8 cellular contexts compared by ENCODE assay signal in genomic region chr10:3805227-3805790, GRCh38. TPM values are rescaled to one million over a fixed set of nuclear protein-coding genes. Genes with fewer than 3 reads are reported as not detected.
DNase-seq lines count a peak whose midpoint lies in the region; ATAC-seq and TF ChIP-seq lines count a peak whose summit lies in the region.

No MANE protein-coding gene starts in this region.

- POLR2A ChIA-PET in naive thymus-derived CD4-positive, alpha-beta T cell (lab: Charles Lee) = interaction anchor here (0.5 to 17.5 kb wide), 14 partner anchors 10 to 424 kb away, joined by 3 to 401 read pairs (median 5); partner anchors contain the start of gene KLF6

- no peak for TF ChIP-seq POLR2A in heart left ventricle (IDR thresholded peaks at IDR 0.05)

- 30 to 49% (median 35%) methylated on average over 6 of the region's 6 CpGs for WGBS in heart left ventricle, 4 donors

- H3K4me3 Mint-ChIP-seq in naive thymus-derived CD4-positive, alpha-beta T cell = peak overlapping the region; percentile 50 to 86 (median 70)

- intact Hi-C loops in heart left ventricle (cut with DNase I) = loop anchor here in 5 of 10 donors (2.0 to 10.0 kb wide), 6 partner anchors 19 to 859 kb away; partner anchors contain the start of gene KLF6 (in 2 of the 5)
- intact Hi-C loops in cardiac septum (cut with DNase I) = loop anchor here (5.0 kb wide), 1 partner anchor 437 kb away; no protein-coding TSS in a partner anchor
- intact Hi-C loops in colonic mucosa (cut with DNase I) = no loop called here
- intact Hi-C loops in naive thymus-derived CD4-positive, alpha-beta T cell (cut with micrococcal nuclease) = loop anchor here (1.0 to 2.0 kb wide), 14 partner anchors 20 to 845 kb away; partner anchors contain the start of gene KLF6 (in 1 of the 2)

- H3K9ac ChIP-seq in colonic mucosa (ENCODE audit: low read depth in 2 of 2, low read length in 2 of 2) = peak overlapping the region in 1 of 2 donors; percentile 61

- no peaks in the 10 kb centered on the region for H3K9me3 ChIP-seq in heart left ventricle
- no peaks in the 10 kb centered on the region for H3K9me3 ChIP-seq in colonic mucosa
- H3K9me3 ChIP-seq in naive thymus-derived CD4-positive, alpha-beta T cell (ENCODE audit: control insufficient read depth in 2 of 3, low read length in 3 of 3) = no peaks in the 10 kb centered on the region

- ATAC-seq in heart left ventricle (peak in 1 of 4 donors; percentile 35), HG03378 (IDR thresholded peaks at IDR 0.05; ENCODE audit: unreplicated experiment) (peak; percentile 58)
- peak; percentile 83 for ATAC-seq in naive thymus-derived CD4-positive, alpha-beta T cell

- no peak for TF ChIP-seq CTCF in heart left ventricle (IDR thresholded peaks at IDR 0.05)
- no peak for TF ChIP-seq CTCF in colonic mucosa (IDR thresholded peaks at IDR 0.05)

- no peaks in the 10 kb centered on the region for H3K27me3 ChIP-seq in heart left ventricle
- H3K27me3 ChIP-seq in colonic mucosa = no peaks in the 10 kb centered on the region
- H3K27me3 ChIP-seq in naive thymus-derived CD4-positive, alpha-beta T cell (ENCODE audit: control insufficient read depth in 2 of 2, insufficient read depth in 2 of 2, low read length in 2 of 2) = no peaks in the 10 kb centered on the region

- H3K27ac ChIP-seq in heart left ventricle (peak overlapping the region; percentile 66 to 96 (median 84)), colonic mucosa (peak overlapping the region; percentile 91)
- peak overlapping the region; percentile 82 for H3K27ac ChIP-seq in naive thymus-derived CD4-positive, alpha-beta T cell (ENCODE audit: low read depth, low read length)

- DNase-seq in heart left ventricle = no peak
- no peak for DNase-seq in cardiac septum (ENCODE audit: low spot score)
- peak; percentile 56 for DNase-seq in T follicular helper cell (ENCODE audit: low read depth)
- no peak for DNase-seq in colonic mucosa
- peak in 8 of 9 donors; percentile 40 to 91 (median 85) for DNase-seq in naive thymus-derived CD4-positive, alpha-beta T cell
- no peak for DNase-seq in NCI-H82 treated with DMSO at 0.1 percent for 48 hours (lab: John Stamatoyannopoulos, UW; ENCODE audit: unreplicated experiment)
- no peak for DNase-seq in NCI-H2196 (lab: John Stamatoyannopoulos, UW; ENCODE audit: unreplicated experiment)

- H3K36me3 ChIP-seq in heart left ventricle = no peaks in the 10 kb centered on the region
- H3K36me3 ChIP-seq in colonic mucosa = no peaks in the 10 kb centered on the region
- no peaks in the 10 kb centered on the region for H3K36me3 ChIP-seq in naive thymus-derived CD4-positive, alpha-beta T cell (ENCODE audit: control insufficient read depth in 2 of 3, insufficient read depth in 3 of 3, low read length in 3 of 3)

- H3K4me1 Mint-ChIP-seq in naive thymus-derived CD4-positive, alpha-beta T cell = peaks cover 40 to 81% (median 76%) of the 10 kb centered on the region in 7 donors

- CTCF ChIA-PET in naive thymus-derived CD4-positive, alpha-beta T cell (lab: Charles Lee) = interaction anchor here (1.0 to 1.2 kb wide), 2 partner anchors 20 to 24 kb away, joined by 4 to 5 read pairs; partner anchors contain the start of gene KLF6

- no peaks in the 10 kb centered on the region for H3K36me3 Mint-ChIP-seq in naive thymus-derived CD4-positive, alpha-beta T cell

- peaks cover 0 to 89% (median 70%) of the 10 kb centered on the region in 12 donors for H3K4me1 ChIP-seq in heart left ventricle
- peaks cover 17% of the 10 kb centered on the region for H3K4me1 ChIP-seq in colonic mucosa
- H3K4me1 ChIP-seq in naive thymus-derived CD4-positive, alpha-beta T cell (ENCODE audit: control insufficient read depth in 2 of 2, insufficient read depth in 2 of 2, low read length in 2 of 2) = peaks cover 69 to 76% of the 10 kb centered on the region in 2 donors

- no peaks in the 10 kb centered on the region for H3K27me3 Mint-ChIP-seq in naive thymus-derived CD4-positive, alpha-beta T cell

- peak overlapping the region in 6 of 12 donors; percentile 4 to 31 (median 9) for H3K4me3 ChIP-seq in heart left ventricle
- no peak overlapping the region for H3K4me3 ChIP-seq in colonic mucosa
- peak overlapping the region; percentile 38 for H3K4me3 ChIP-seq in naive thymus-derived CD4-positive, alpha-beta T cell (ENCODE audit: low read length)

- H3K27ac Mint-ChIP-seq in naive thymus-derived CD4-positive, alpha-beta T cell = peak overlapping the region in 3 of 9 donors; percentile 97 to 99 (median 99)

- no peaks in the 10 kb centered on the region for H3K9me3 Mint-ChIP-seq in naive thymus-derived CD4-positive, alpha-beta T cell

RNA-seq across cellular contexts. Expression of gene KLF6, which starts 20.3 kb away (rescaled TPM):
- total RNA-seq in heart left ventricle = 100 to 1,000 TPM in 1 of 9 donors, 10 to 100 TPM in 8; 22.6 to 106 (median 52.2) TPM
- 10 to 100 TPM; 15.2 to 66.2 TPM for polyA plus RNA-seq in heart left ventricle
- 83.1 TPM for total RNA-seq in cardiac septum
- total RNA-seq in colonic mucosa = 100 to 1,000 TPM; 106 to 299 TPM
- total RNA-seq in naive thymus-derived CD4-positive, alpha-beta T cell = 1,000 to 10,000 TPM in 1 of 5 experiments, 100 to 1,000 TPM in 4; 142 to 1,870 (median 168) TPM
- 100 to 1,000 TPM; 153 to 190 TPM for polyA plus RNA-seq in naive thymus-derived CD4-positive, alpha-beta T cell

Comparison
In these comparisons a context has a peak if more than half of its experiments do, and no peak if none do; other contexts are left out.
1. DNase-seq: peak in T follicular helper cell (single experiment) and naive thymus-derived CD4-positive, alpha-beta T cell (8 of 9); none in heart left ventricle (0 of 5), cardiac septum (single experiment), colonic mucosa (single experiment), NCI-H82 treated with DMSO at 0.1 percent for 48 hours (single experiment) and NCI-H2196 (single experiment).
2. Peak in every context shown above with its lines, with median percentiles within 50 percentile points of each other: H3K27ac ChIP-seq.